15 cellular contexts compared by ENCODE assay signal in the genomic region with DNA sequence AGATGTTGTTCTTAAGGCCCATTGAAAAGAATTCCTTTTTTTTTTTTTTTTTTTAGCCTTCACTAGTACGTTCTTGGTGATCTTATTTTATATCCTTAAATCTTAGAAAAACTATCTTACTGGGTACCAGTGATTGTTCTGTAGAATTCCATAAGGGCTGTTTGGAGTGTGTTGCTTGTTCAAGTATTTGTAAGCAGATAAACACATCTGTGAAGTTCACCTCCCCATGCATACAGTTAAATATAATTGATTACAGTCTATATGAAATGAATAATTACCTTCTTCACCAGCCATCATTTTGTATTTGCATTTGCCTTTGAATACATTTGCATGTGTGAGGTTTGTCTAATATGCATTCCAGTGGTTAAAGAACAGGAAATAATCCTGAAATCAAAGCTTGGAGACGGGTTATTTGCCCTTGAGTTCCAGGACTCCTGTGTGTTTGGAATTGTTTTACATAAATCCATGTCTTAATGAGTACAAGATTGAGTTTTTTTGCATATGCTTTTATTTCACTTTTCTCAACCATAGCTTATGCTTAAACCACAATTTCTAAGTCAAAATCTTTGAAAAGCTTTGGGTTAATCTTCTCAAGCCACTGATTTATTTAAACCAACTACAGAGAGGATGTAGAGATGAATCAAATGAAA.
"Had no signal": no experiment of that assay in that cellular context is flagged by ENCODE, and none has a peak within 500 bp of the region (broad histone marks: within the 10 kb centered on the region; RNA-seq: fewer than 3 reads in every experiment).

No MANE protein-coding gene starts in this region.

- H3K4me1 ChIP-seq: breast epithelium, pancreas, testis had no signal

- H3K27me3 ChIP-seq: breast epithelium, pancreas, testis had no signal

- H3K9me3 ChIP-seq: breast epithelium, pancreas, testis had no signal

- ATAC-seq: esophagus mucosa; natural killer cell; pancreas; sciatic nerve; stimulated activated effector memory CD8-positive, alpha-beta T cell treated with anti-CD3 and anti-CD28 coated beads, Interleukin-12 subunit alpha, Interleukin-12 subunit beta, amount 100 ng/mL, for 72 hours had no signal

- H3K4me3 ChIP-seq: breast epithelium, pancreas, smooth muscle cell, testis had no signal

- DNase-seq: activated CD4-positive, alpha-beta T cell treated with anti-CD3 and anti-CD28 coated beads for 1 hour; activated CD4-positive, alpha-beta T cell treated with anti-CD3 and anti-CD28 coated beads, Interleukin-2, amount 50 U/mL, for 48 hours; activated naive CD8-positive, alpha-beta T cell treated with anti-CD3 and anti-CD28 coated beads for 36 hours; effector CD4-positive, alpha-beta T cell; foreskin fibroblast; natural killer cell; pancreas; stimulated activated CD4-positive, alpha-beta T cell treated with anti-CD3 and anti-CD28 coated beads, Interleukin-4, amount 100 ng/mL, for 24 hours; testis had no signal

- H3K27ac ChIP-seq: breast epithelium, pancreas, testis, VCaP had no signal
